ENCODE assay signal across 13 cellular contexts in genomic region chr3:51953445-51953844, GRCh38. TPM values are rescaled to one million over a fixed set of nuclear protein-coding genes. Genes with fewer than 3 reads are reported as not detected.
DNase-seq lines count a peak whose midpoint lies in the region; ATAC-seq, FAIRE-seq and TF ChIP-seq lines count a peak whose summit lies in the region.
"Had no signal": no experiment of that assay in that cellular context is flagged by ENCODE, and none has a peak within 500 bp of the region (broad histone marks: within the 10 kb centered on the region; RNA-seq: fewer than 3 reads in every experiment).

No MANE protein-coding gene starts in this region.

- peak; percentile 70 for DNase-seq in H54 (ENCODE audit: insufficient read length, low spot score)
- DNase-seq in NCI-H226, result peak; percentile 65
- DNase-seq in adipocyte (ENCODE audit: low read depth), result peak; percentile 68
- no peak for DNase-seq in naive thymus-derived CD4-positive, alpha-beta T cell
- DNase-seq in progenitor cell of endocrine pancreas (ENCODE audit: low spot score, unreplicated experiment), result no peak
- no peak for DNase-seq in HuH-7.5 (ENCODE audit: low spot score)
- no peak for DNase-seq in germinal center (ENCODE audit: low spot score)
- DNase-seq: esophagus squamous epithelium, GOT3, left ventricle myocardium inferior, NCI-H2171 had no signal

- no peak overlapping the region for H3K27ac Mint-ChIP-seq in naive thymus-derived CD4-positive, alpha-beta T cell
- no peak overlapping the region for H3K27ac Mint-ChIP-seq in progenitor cell of endocrine pancreas

- POLR2A ChIA-PET in naive thymus-derived CD4-positive, alpha-beta T cell (lab: Charles Lee), result interaction anchor here (0.7 to 1.6 kb wide), 3 partner anchors 11 to 1503 kb away, joined by 3 to 5 read pairs (median 3); partner anchors contain the start of gene PCBP4

- ATAC-seq in naive thymus-derived CD4-positive, alpha-beta T cell, result peak; percentile 63
- no peak for ATAC-seq in GM21381 (IDR thresholded peaks at IDR 0.05; ENCODE audit: unreplicated experiment)

- CTCF ChIA-PET in naive thymus-derived CD4-positive, alpha-beta T cell (lab: Charles Lee), result interaction anchor here (1.0 kb wide), 1 partner anchor 21 kb away, joined by 6 read pairs; the partner anchor contains the start of gene ABHD14A

- H3K27ac ChIP-seq in naive thymus-derived CD4-positive, alpha-beta T cell (ENCODE audit: low read depth, low read length), result no peak overlapping the region
- H3K27ac ChIP-seq: esophagus squamous epithelium, left ventricle myocardium inferior had no signal

- peaks cover 0 to 7% (median 3%) of the 10 kb centered on the region in 5 donors for H3K36me3 Mint-ChIP-seq in naive thymus-derived CD4-positive, alpha-beta T cell
- H3K36me3 Mint-ChIP-seq in progenitor cell of endocrine pancreas (ENCODE audit: insufficient read depth), result peaks cover 3% of the 10 kb centered on the region

- no peak for TF ChIP-seq POLR2A in H54 (IDR thresholded peaks at IDR 0.05; ENCODE audit: low read depth, low read length)

- intact Hi-C loops in naive thymus-derived CD4-positive, alpha-beta T cell (cut with micrococcal nuclease), result no loop called here

- H3K4me3 ChIP-seq in adipocyte (ENCODE audit: low read length), result no peak overlapping the region
- no peak overlapping the region for H3K4me3 ChIP-seq in naive thymus-derived CD4-positive, alpha-beta T cell (ENCODE audit: low read length)
- H3K4me3 ChIP-seq: esophagus squamous epithelium, left ventricle myocardium inferior had no signal

- peaks cover 16 to 47% (median 21%) of the 10 kb centered on the region in 5 donors for H3K27me3 Mint-ChIP-seq in naive thymus-derived CD4-positive, alpha-beta T cell
- peaks cover 43% of the 10 kb centered on the region for H3K27me3 Mint-ChIP-seq in progenitor cell of endocrine pancreas

- H3K9me3 Mint-ChIP-seq in naive thymus-derived CD4-positive, alpha-beta T cell, result no peaks in the 10 kb centered on the region
- H3K9me3 Mint-ChIP-seq in progenitor cell of endocrine pancreas (ENCODE audit: low read depth), result no peaks in the 10 kb centered on the region

- H3K27me3 ChIP-seq in adipocyte (replicated peaks; ENCODE audit: control insufficient read depth, insufficient read depth, low read length), result peaks cover 4% of the 10 kb centered on the region
- H3K27me3 ChIP-seq in naive thymus-derived CD4-positive, alpha-beta T cell (ENCODE audit: control insufficient read depth in 2 of 2, insufficient read depth in 2 of 2, low read length in 2 of 2), result peaks cover 3 to 4% of the 10 kb centered on the region in 2 donors

- no peak overlapping the region for H3K9ac ChIP-seq in adipocyte (ENCODE audit: low read length)

- no peak overlapping the region for H3K4me3 Mint-ChIP-seq in naive thymus-derived CD4-positive, alpha-beta T cell
- H3K4me3 Mint-ChIP-seq in progenitor cell of endocrine pancreas (ENCODE audit: low read depth), result no peak overlapping the region

- no peak for TF ChIP-seq CTCF in progenitor cell of endocrine pancreas (IDR thresholded peaks at IDR 0.05; ENCODE audit: unreplicated experiment)

- H3K4me1 Mint-ChIP-seq in naive thymus-derived CD4-positive, alpha-beta T cell, result peaks cover 0 to 6% (median 4%) of the 10 kb centered on the region in 7 donors
- H3K4me1 Mint-ChIP-seq in progenitor cell of endocrine pancreas (ENCODE audit: low read depth), result no peaks in the 10 kb centered on the region

- H3K4me1 ChIP-seq in adipocyte (ENCODE audit: control insufficient read depth, insufficient read depth, low read length), result peaks cover 8% of the 10 kb centered on the region
- H3K4me1 ChIP-seq in naive thymus-derived CD4-positive, alpha-beta T cell (ENCODE audit: control insufficient read depth in 2 of 2, insufficient read depth in 2 of 2, low read length in 2 of 2), result peaks cover 0 to 7% of the 10 kb centered on the region in 2 donors

- H3K36me3 ChIP-seq in adipocyte (ENCODE audit: control insufficient read depth, insufficient read depth, low read length, severe bottlenecking), result peaks cover 11% of the 10 kb centered on the region
- no peaks in the 10 kb centered on the region for H3K36me3 ChIP-seq in naive thymus-derived CD4-positive, alpha-beta T cell (ENCODE audit: control insufficient read depth in 2 of 3, insufficient read depth in 3 of 3, low read length in 3 of 3)

- no peak for FAIRE-seq in H54 (lab: Jason Lieb, UNC)
- FAIRE-seq: G401.6 had no signal

- H3K9me3 ChIP-seq in adipocyte (ENCODE audit: control insufficient read depth, low read length), result no peaks in the 10 kb centered on the region
- no peaks in the 10 kb centered on the region for H3K9me3 ChIP-seq in naive thymus-derived CD4-positive, alpha-beta T cell (ENCODE audit: control insufficient read depth in 2 of 3, low read length in 3 of 3)
- H3K9me3 ChIP-seq: esophagus squamous epithelium, left ventricle myocardium inferior had no signal

RNA-seq across cellular contexts. Expression of gene GPR62, which starts 1.7 kb away (rescaled TPM):
- total RNA-seq in naive thymus-derived CD4-positive, alpha-beta T cell, result not detected
- polyA plus RNA-seq in naive thymus-derived CD4-positive, alpha-beta T cell, result under 1 TPM in 1 of 2 donors, not detected in 1; 0.08 TPM
- total RNA-seq in progenitor cell of endocrine pancreas, result 0.12 TPM in 1 of 2 replicates, not detected in the other

RNA-seq across cellular contexts. Expression of gene PARP3, which starts 11.3 kb away (rescaled TPM):
- 10 to 100 TPM in 3 of 5 experiments, 1 to 10 TPM in 2; 7.7 to 21.5 (median 11.2) TPM for total RNA-seq in naive thymus-derived CD4-positive, alpha-beta T cell
- polyA plus RNA-seq in naive thymus-derived CD4-positive, alpha-beta T cell, result 1 to 10 TPM; 3.2 to 7.6 TPM
- 5.4 and 7.9 TPM in 2 replicates for total RNA-seq in progenitor cell of endocrine pancreas

RNA-seq across cellular contexts. Expression of gene RRP9, which starts 11.7 kb away (rescaled TPM):
- total RNA-seq in naive thymus-derived CD4-positive, alpha-beta T cell, result 10 to 100 TPM; 10.2 to 34.2 (median 16.6) TPM
- polyA plus RNA-seq in naive thymus-derived CD4-positive, alpha-beta T cell, result 10 to 100 TPM; 19.8 to 33.4 TPM
- total RNA-seq in progenitor cell of endocrine pancreas, result 22.5 and 24.0 TPM in 2 replicates

RNA-seq across cellular contexts. Expression of gene PCBP4, which starts 13.8 kb away (rescaled TPM):
- total RNA-seq in naive thymus-derived CD4-positive, alpha-beta T cell, result 10 to 100 TPM; 12.1 to 21.1 (median 15.0) TPM
- 10 to 100 TPM in 1 of 2 donors, 1 to 10 TPM in 1; 8.0 to 10.8 TPM for polyA plus RNA-seq in naive thymus-derived CD4-positive, alpha-beta T cell
- total RNA-seq in progenitor cell of endocrine pancreas, result 159 and 160 TPM in 2 replicates

RNA-seq across cellular contexts. Expression of gene ABHD14B, which starts 20.4 kb away (rescaled TPM):
- total RNA-seq in naive thymus-derived CD4-positive, alpha-beta T cell, result 10 to 100 TPM; 25.0 to 80.8 (median 54.5) TPM
- polyA plus RNA-seq in naive thymus-derived CD4-positive, alpha-beta T cell, result 10 to 100 TPM; 88.1 to 91.5 TPM
- 13.7 and 14.4 TPM in 2 replicates for total RNA-seq in progenitor cell of endocrine pancreas

Comparison
In these comparisons a context has a peak if more than half of its experiments do, and no peak if none do; other contexts are left out.
1. DNase-seq: peak in H54 (single experiment), NCI-H226 (single experiment) and adipocyte (single experiment); none in naive thymus-derived CD4-positive, alpha-beta T cell (0 of 9), progenitor cell of endocrine pancreas (single experiment), HuH-7.5 (single experiment) and germinal center (single experiment).